ENCODE assay signal across 8 cellular contexts in the genomic region with DNA sequence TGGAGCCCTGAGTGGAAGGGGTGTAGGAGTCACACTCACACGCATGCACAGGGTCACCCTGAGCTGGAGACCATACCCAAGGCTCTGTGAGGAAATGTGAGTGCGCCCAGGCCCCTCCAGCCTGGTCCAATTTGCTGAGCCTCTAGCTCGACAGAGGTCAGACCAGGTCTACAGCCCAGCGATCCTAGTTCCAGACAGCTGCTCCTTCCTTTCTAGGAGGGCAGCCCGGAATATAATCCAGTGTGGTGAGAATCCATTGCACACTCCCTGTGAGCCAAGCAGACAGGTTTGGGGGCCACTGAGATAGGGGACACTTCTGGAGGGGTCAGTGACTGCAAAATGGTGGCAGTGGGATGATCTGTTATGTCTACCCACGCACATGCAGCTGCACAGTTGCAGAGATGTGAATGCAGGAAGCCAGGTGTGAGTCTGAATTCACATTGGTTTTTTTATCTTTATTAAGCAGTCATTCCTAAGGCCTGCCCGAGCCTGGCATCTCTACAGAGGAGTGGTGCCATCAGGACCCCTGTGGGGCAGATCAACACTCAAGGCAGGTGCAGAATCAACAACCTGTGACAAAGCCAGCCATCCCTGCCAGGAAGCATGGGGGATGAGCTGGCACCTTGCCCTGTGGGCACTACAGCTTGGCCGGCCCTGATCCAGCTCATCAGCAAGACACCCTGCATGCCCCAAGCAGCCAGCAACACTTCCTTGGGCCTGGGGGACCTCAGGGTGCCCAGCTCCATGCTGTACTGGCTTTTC. TPM values are rescaled to one million over a fixed set of nuclear protein-coding genes. Genes with fewer than 3 reads are reported as not detected.
DNase-seq lines count a peak whose midpoint lies in the region; ATAC-seq and TF ChIP-seq lines count a peak whose summit lies in the region.

A gene with protein sequence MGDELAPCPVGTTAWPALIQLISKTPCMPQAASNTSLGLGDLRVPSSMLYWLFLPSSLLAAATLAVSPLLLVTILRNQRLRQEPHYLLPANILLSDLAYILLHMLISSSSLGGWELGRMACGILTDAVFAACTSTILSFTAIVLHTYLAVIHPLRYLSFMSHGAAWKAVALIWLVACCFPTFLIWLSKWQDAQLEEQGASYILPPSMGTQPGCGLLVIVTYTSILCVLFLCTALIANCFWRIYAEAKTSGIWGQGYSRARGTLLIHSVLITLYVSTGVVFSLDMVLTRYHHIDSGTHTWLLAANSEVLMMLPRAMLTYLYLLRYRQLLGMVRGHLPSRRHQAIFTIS (plus strand): TSS at position 522 of the 762 bp plus-strand sequence. CDS start 82 bp downstream, at position 604.

- ATAC-seq in Panc1: no peak
- no peak for ATAC-seq in stimulated activated naive CD8-positive, alpha-beta T cell treated with anti-CD3 and anti-CD28 coated beads, Interleukin-15, amount 100 ng/mL, for 72 hours

- TF ChIP-seq CTCF in Panc1 (IDR thresholded peaks at IDR 0.05): no peak
- TF ChIP-seq CTCF in fibroblast of villous mesenchyme (IDR thresholded peaks at IDR 0.05; ENCODE audit: insufficient read depth, low read depth, low read length): no peak

- intact Hi-C loops in Panc1 (cut with micrococcal nuclease; ENCODE audit: unreplicated experiment): no loop called here

- peak within 1 kb of the TSS; percentile 65; the same call in 1 of the 2 replicates for H3K27ac ChIP-seq in Panc1 (ENCODE audit: low read length)

- H3K4me1 Mint-ChIP-seq in stimulated activated naive CD8-positive, alpha-beta T cell treated with anti-CD3 and anti-CD28 coated beads, Interleukin-15, amount 100 ng/mL, for 72 hours: peaks cover 16% of the 10 kb centered on the region

- no TSS peak for BruUV-seq in Panc1 (replicated peaks; lab: Mats Ljungman, UMichigan)

- DNase-seq in NCI-H82 (lab: John Stamatoyannopoulos, UW): peak; percentile 11
- no peak for DNase-seq in NCI-H82 treated with DMSO at 0.1 percent for 48 hours (lab: John Stamatoyannopoulos, UW; ENCODE audit: unreplicated experiment)
- no peak for DNase-seq in Panc1 (ENCODE audit: low read depth, low spot score)
- no peak for DNase-seq in fibroblast of villous mesenchyme (ENCODE audit: low read depth)
- DNase-seq in stimulated activated naive CD8-positive, alpha-beta T cell treated with anti-CD3 and anti-CD28 coated beads, Interleukin-15, amount 100 ng/mL, for 72 hours: no peak
- DNase-seq in stimulated activated CD4-positive, alpha-beta T cell treated with anti-CD3 and anti-CD28 coated beads, Interleukin-15, amount 100 ng/mL, for 24 hours: no peak
- DNase-seq in stimulated activated CD8-positive, alpha-beta memory T cell treated with anti-CD3 and anti-CD28 coated beads, Interleukin-4, amount 100 ng/mL, for 48 hours: no peak
- no peak for DNase-seq in SW 1271 (lab: John Stamatoyannopoulos, UW)

- H3K27me3 ChIP-seq in Panc1 (ENCODE audit: control insufficient read depth, insufficient read depth, low read length): no peaks in the 10 kb centered on the region; the same call in 1 of the 2 replicates

- H3K9me3 ChIP-seq in Panc1 (ENCODE audit: control insufficient read depth, insufficient read depth, low read depth, low read length): no peaks in the 10 kb centered on the region

- peak within 1 kb of the TSS; percentile 64 to 74 for H3K4me3 ChIP-seq in Panc1 (ENCODE audit: low read depth in 2 of 2, low read length in 2 of 2)
- H3K4me3 ChIP-seq in fibroblast of villous mesenchyme (ENCODE audit: low read depth, low read length): peak within 1 kb of the TSS; percentile 64

- peak within 1 kb of the TSS; percentile 31 to 83 for H3K4me3 Mint-ChIP-seq in stimulated activated naive CD8-positive, alpha-beta T cell treated with anti-CD3 and anti-CD28 coated beads, Interleukin-15, amount 100 ng/mL, for 72 hours

- no peaks in the 10 kb centered on the region for H3K9me3 Mint-ChIP-seq in stimulated activated naive CD8-positive, alpha-beta T cell treated with anti-CD3 and anti-CD28 coated beads, Interleukin-15, amount 100 ng/mL, for 72 hours

- no peak within 1 kb of the TSS for H3K27ac Mint-ChIP-seq in stimulated activated naive CD8-positive, alpha-beta T cell treated with anti-CD3 and anti-CD28 coated beads, Interleukin-15, amount 100 ng/mL, for 72 hours

- H3K4me1 ChIP-seq in Panc1 (ENCODE audit: control insufficient read depth, insufficient read depth, low read length): peaks cover 8% of the 10 kb centered on the region

- CTCF ChIA-PET in Panc1 (lab: Charles Lee): no interaction called here

- POLR2A ChIA-PET in Panc1 (lab: Charles Lee): interaction anchor here (0.5 kb wide), 1 partner anchor 1709 kb away, joined by 5 read pairs; no protein-coding TSS in a partner anchor

- no peaks in the 10 kb centered on the region for H3K36me3 ChIP-seq in Panc1 (ENCODE audit: control insufficient read depth, insufficient read depth, low read length)

- in situ Hi-C loops in Panc1 (cut with HindIII; ENCODE audit: low pct_unique_long_range_greater_than_20kb, low sequenced_read_pairs): no loop called here

- peaks cover 16% of the 10 kb centered on the region for H3K27me3 Mint-ChIP-seq in stimulated activated naive CD8-positive, alpha-beta T cell treated with anti-CD3 and anti-CD28 coated beads, Interleukin-15, amount 100 ng/mL, for 72 hours

RNA-seq across cellular contexts. Expression of the gene that starts here (rescaled TPM):
- total RNA-seq in Panc1 (2021; ENCODE audit: unreplicated experiment) (not detected), fibroblast of villous mesenchyme (not detected in 2 replicates)
- not detected for polyA plus RNA-seq in Panc1 (2012; ENCODE audit: insufficient read length)
